ENCODE assay signal across 9 cellular contexts in the genomic region with DNA sequence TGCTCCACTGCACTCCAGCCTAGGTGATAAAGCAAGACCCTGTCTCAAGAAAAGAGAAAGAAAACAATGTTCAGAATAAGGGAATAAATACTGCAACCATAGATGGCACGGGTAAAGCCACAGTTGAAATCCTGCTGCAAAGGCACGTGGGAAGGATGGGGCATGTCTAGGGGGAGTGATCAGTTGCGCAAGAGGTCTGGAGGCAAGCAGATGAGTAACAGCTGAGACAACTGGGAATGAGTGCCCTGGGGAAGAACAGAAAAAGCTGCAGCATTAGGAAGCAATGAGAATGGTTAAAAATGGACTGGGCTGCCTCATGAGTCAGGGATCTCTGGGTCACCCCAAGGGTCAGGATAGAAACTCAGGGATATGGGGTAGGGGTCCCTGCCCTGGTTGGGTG.
DNase-seq lines count a peak whose midpoint lies in the region; FAIRE-seq lines count a peak whose summit lies in the region.
"Had no signal": no experiment of that assay in that cellular context is flagged by ENCODE, and none has a peak within 500 bp of the region (broad histone marks: within the 10 kb centered on the region; RNA-seq: fewer than 3 reads in every experiment).

No MANE protein-coding gene starts in this region.

- no peaks in the 10 kb centered on the region for H3K27me3 Mint-ChIP-seq in dendritic cell treated with granulocyte-macrophage colony-stimulating factor and Interleukin-4, amounts not matched to agents 40 ng/mL and 50 ng/mL, for 4 days

- H3K9me3 ChIP-seq in small intestine (ENCODE audit: control insufficient read depth, low read depth) = no peaks in the 10 kb centered on the region

- peaks cover 0 to 4% of the 10 kb centered on the region in 2 donors for H3K4me1 ChIP-seq in small intestine (ENCODE audit: control insufficient read depth in 2 of 2, insufficient read depth in 1 of 2, low read depth in 1 of 2, low read length in 1 of 2)

- peak; percentile 55 to 68 for DNase-seq in AML-193 (lab: John Stamatoyannopoulos, UW)
- DNase-seq in NCI-H226 = peak; percentile 90
- peak; percentile 45 for DNase-seq in mucosa of gallbladder (ENCODE audit: low spot score)
- no peak for DNase-seq in DMS153 (lab: John Stamatoyannopoulos, UW)
- DNase-seq in NCI-H1417 (lab: John Stamatoyannopoulos, UW) = no peak
- no peak for DNase-seq in small intestine
- no peak for DNase-seq in effector CD4-positive, alpha-beta T cell

- no peak overlapping the region for H3K27ac ChIP-seq in small intestine (ENCODE audit: low read depth in 1 of 2, low read length in 1 of 2)

- no peak overlapping the region for H3K4me3 ChIP-seq in small intestine (ENCODE audit: low read depth in 1 of 2, low read length in 2 of 2)

- no peak overlapping the region for H3K4me3 Mint-ChIP-seq in dendritic cell treated with granulocyte-macrophage colony-stimulating factor and Interleukin-4, amounts not matched to agents 40 ng/mL and 50 ng/mL, for 4 days

- WGBS in small intestine, 3 donors = 64 to 85% (median 85%) methylated on average over 3 of the region's 3 CpGs

- peaks cover 39% of the 10 kb centered on the region for H3K4me1 Mint-ChIP-seq in dendritic cell treated with granulocyte-macrophage colony-stimulating factor and Interleukin-4, amounts not matched to agents 40 ng/mL and 50 ng/mL, for 4 days (ENCODE audit: low read depth)

- peak overlapping the region; percentile 74 for H3K27ac Mint-ChIP-seq in dendritic cell treated with granulocyte-macrophage colony-stimulating factor and Interleukin-4, amounts not matched to agents 40 ng/mL and 50 ng/mL, for 4 days

- H3K27me3 ChIP-seq in small intestine (ENCODE audit: control insufficient read depth in 2 of 2, insufficient read depth in 2 of 2, low read length in 2 of 2) = no peaks in the 10 kb centered on the region

- H3K9me3 Mint-ChIP-seq in dendritic cell treated with granulocyte-macrophage colony-stimulating factor and Interleukin-4, amounts not matched to agents 40 ng/mL and 50 ng/mL, for 4 days = no peaks in the 10 kb centered on the region

- FAIRE-seq in small intestine (lab: Jason Lieb, UNC) = no peak
- FAIRE-seq: colon had no signal

- H3K36me3 ChIP-seq in small intestine (ENCODE audit: control insufficient read depth in 2 of 2, insufficient read depth in 2 of 2, low read length in 2 of 2) = no peaks in the 10 kb centered on the region

- intact Hi-C loops in dendritic cell treated with granulocyte-macrophage colony-stimulating factor and Interleukin-4, amounts not matched to agents 40 ng/mL and 50 ng/mL, for 4 days (cut with micrococcal nuclease) = loop anchor here (5.0 to 10.0 kb wide), 2 partner anchors 428 to 630 kb away; partner anchors contain the start of gene ATXN1

- peaks cover 37% of the 10 kb centered on the region for H3K36me3 Mint-ChIP-seq in dendritic cell treated with granulocyte-macrophage colony-stimulating factor and Interleukin-4, amounts not matched to agents 40 ng/mL and 50 ng/mL, for 4 days (ENCODE audit: low read depth)

Comparison
In these comparisons a context has a peak if more than half of its experiments do, and no peak if none do; other contexts are left out.
1. DNase-seq: peak in AML-193 (2 of 2), NCI-H226 (single experiment) and mucosa of gallbladder (single experiment); none in DMS153 (single experiment), NCI-H1417 (0 of 3), small intestine (single experiment) and effector CD4-positive, alpha-beta T cell (single experiment).